ENCODE assay signal across 11 cellular contexts in the genomic region with DNA sequence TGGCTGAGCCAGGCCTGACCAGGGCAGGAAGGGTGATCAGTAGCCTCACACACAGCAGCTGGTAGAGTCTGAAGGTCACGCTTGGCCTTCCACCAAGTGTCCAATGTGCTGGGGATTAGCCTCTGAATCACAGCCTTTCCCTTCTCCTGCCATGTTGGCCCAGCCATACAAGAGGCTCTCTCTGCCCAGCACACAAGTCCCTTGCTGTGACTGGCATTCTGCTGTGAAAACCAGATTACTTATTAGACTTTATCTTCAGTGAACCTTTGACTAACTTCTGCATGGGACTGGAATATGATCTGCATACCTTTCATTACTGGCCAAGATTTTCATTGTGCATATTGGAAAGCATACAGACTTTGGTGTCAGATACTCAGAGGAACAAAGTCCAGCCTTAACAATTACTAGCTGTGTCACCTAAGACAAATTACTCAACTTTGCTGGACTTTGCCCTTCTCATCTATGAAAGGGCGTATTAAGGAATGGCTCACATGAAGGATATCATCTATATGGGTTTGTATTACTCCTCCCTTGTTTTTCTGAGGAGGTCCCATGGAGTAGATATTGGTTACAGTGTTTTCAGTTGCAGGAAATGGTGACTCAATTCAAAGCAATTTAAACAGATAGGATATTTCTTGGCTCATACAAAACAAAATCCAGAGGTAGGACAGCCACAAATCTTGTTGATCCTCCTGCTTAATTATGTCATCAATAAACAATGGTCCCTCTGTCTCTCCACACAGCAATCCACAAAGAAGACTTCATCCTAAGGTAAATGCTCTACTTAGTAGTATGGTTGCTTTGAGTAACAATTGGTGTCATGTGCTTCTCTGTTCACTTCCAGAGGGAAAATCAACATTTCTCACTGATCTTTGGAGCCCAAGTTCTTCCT.
A peak's percentile ranks its signal among the peaks of the same experiment; 100 is the strongest.
DNase-seq lines count a peak whose midpoint lies in the region; TF ChIP-seq lines count a peak whose summit lies in the region.
"Had no signal": no experiment of that assay in that cellular context is flagged by ENCODE, and none has a peak within 500 bp of the region (broad histone marks: within the 10 kb centered on the region; RNA-seq: fewer than 3 reads in every experiment).

No MANE protein-coding gene starts in this region.

- H3K4me1 ChIP-seq in mammary epithelial cell (ENCODE audit: insufficient read depth, low read length) (peaks cover 18% of the 10 kb centered on the region), tibial artery (no peaks in the 10 kb centered on the region), sigmoid colon (peaks cover 0 to 19% (median 10%) of the 10 kb centered on the region in 4 donors)
- H3K4me1 ChIP-seq: BLaER1 treated with 17β-estradiol and CSF1 and Interleukin-3, amounts not matched to agents 10 nM and 100 nM had no signal

- peak overlapping the region; percentile 41 for H3K4me2 ChIP-seq in mammary epithelial cell (ENCODE audit: insufficient read depth, low read depth, low read length)
- H3K4me2 ChIP-seq: BLaER1 treated with 17β-estradiol and CSF1 and Interleukin-3, amounts not matched to agents 10 nM and 100 nM had no signal

- TF ChIP-seq CTCF in mammary epithelial cell (conservative IDR thresholded peaks at IDR 0.05 in 1 of 2, IDR thresholded peaks at IDR 0.05 in 1 of 2; ENCODE audit: extremely low read depth in 1 of 2, insufficient read depth in 1 of 2, low read depth in 1 of 2, low read length in 2 of 2) (no peak), tibial artery (IDR thresholded peaks at IDR 0.05) (no peak), sigmoid colon (IDR thresholded peaks at IDR 0.05) (no peak)

- in situ Hi-C loops in ACHN (cut with HindIII; ENCODE audit: low pct_ligation_motif_present, low pct_unique_long_range_greater_than_20kb, low sequenced_read_pairs): no loop called here
- in situ Hi-C loops in mammary epithelial cell (cut with MboI; ENCODE audit: low sequenced_read_pairs in 2 of 2): no loop called here

- no peak overlapping the region for H3K4me3 ChIP-seq in mammary epithelial cell (replicated peaks in 1 of 3; ENCODE audit: insufficient read depth in 1 of 3, low read depth in 2 of 3, low read length in 3 of 3)
- no peak overlapping the region for H3K4me3 ChIP-seq in tibial artery
- H3K4me3 ChIP-seq in sigmoid colon: no peak overlapping the region
- H3K4me3 ChIP-seq: BLaER1 treated with 17β-estradiol and CSF1 and Interleukin-3, amounts not matched to agents 10 nM and 100 nM had no signal

- CTCF ChIA-PET in mammary epithelial cell (lab: Charles Lee; ENCODE audit: low non-redundant PET): no interaction called here

- H3K9me3 ChIP-seq in mammary epithelial cell (replicated peaks; ENCODE audit: insufficient read depth, low read length) (no peaks in the 10 kb centered on the region), tibial artery (no peaks in the 10 kb centered on the region), sigmoid colon (no peaks in the 10 kb centered on the region)
- H3K9me3 ChIP-seq: BLaER1 treated with 17β-estradiol and CSF1 and Interleukin-3, amounts not matched to agents 10 nM and 100 nM had no signal

- no peaks in the 10 kb centered on the region for H3K79me2 ChIP-seq in mammary epithelial cell (ENCODE audit: insufficient read depth, low read length)

- BruUV-seq in mammary epithelial cell (replicated peaks; lab: Mats Ljungman, UMichigan): no TSS peak

- H3K27ac ChIP-seq in mammary epithelial cell (ENCODE audit: insufficient read depth, low read depth, low read length) (peak overlapping the region; percentile 8), tibial artery (no peak overlapping the region), sigmoid colon (no peak overlapping the region)
- H3K27ac ChIP-seq: BLaER1 treated with 17β-estradiol and CSF1 and Interleukin-3, amounts not matched to agents 10 nM and 100 nM had no signal

- dilution Hi-C loops in mammary epithelial cell (cut with HindIII; ENCODE audit: low sequenced_read_pairs): no loop called here

- TF ChIP-seq POLR2A in sigmoid colon (IDR thresholded peaks at IDR 0.05): no peak

- H3K36me3 ChIP-seq in mammary epithelial cell (ENCODE audit: insufficient read depth, low read length) (no peaks in the 10 kb centered on the region), tibial artery (no peaks in the 10 kb centered on the region), sigmoid colon (no peaks in the 10 kb centered on the region)
- H3K36me3 ChIP-seq: BLaER1 treated with 17β-estradiol and CSF1 and Interleukin-3, amounts not matched to agents 10 nM and 100 nM had no signal

- no peak overlapping the region for H2AFZ ChIP-seq in mammary epithelial cell (ENCODE audit: low read depth, low read length)

- DNase-seq in ACHN: peak; percentile 77
- DNase-seq in HuH-7 (ENCODE audit: low spot score): peak; percentile 40
- peak; percentile 5 for DNase-seq in mammary epithelial cell
- peak; percentile 93 for DNase-seq in kidney tubule cell (ENCODE audit: low spot score)
- DNase-seq in tibial artery: no peak
- no peak for DNase-seq in sigmoid colon
- DNase-seq in NCI-H748 treated with DMSO at 0.1 percent for 48 hours (lab: John Stamatoyannopoulos, UW): no peak
- DNase-seq in NCI-H1436 treated with DMSO at 0.1 percent for 48 hours (lab: John Stamatoyannopoulos, UW): no peak
- DNase-seq: islet precursor cell, NCI-H1048 had no signal

- no peaks in the 10 kb centered on the region for H3K27me3 ChIP-seq in mammary epithelial cell (ENCODE audit: insufficient read depth, low read length)
- H3K27me3 ChIP-seq in tibial artery: no peaks in the 10 kb centered on the region
- H3K27me3 ChIP-seq in sigmoid colon: no peaks in the 10 kb centered on the region
- H3K27me3 ChIP-seq: BLaER1 treated with 17β-estradiol and CSF1 and Interleukin-3, amounts not matched to agents 10 nM and 100 nM had no signal

- WGBS in mammary epithelial cell (ENCODE audit: low coverage, missing lambda C conversion rate): 75% methylated on average over 2 of the region's 2 CpGs
- WGBS in sigmoid colon, 2 donors: 22 to 74% methylated on average over 2 of the region's 2 CpGs

- H3K9ac ChIP-seq in mammary epithelial cell (ENCODE audit: insufficient read depth, low read length): no peak overlapping the region
- H3K9ac ChIP-seq: BLaER1 treated with 17β-estradiol and CSF1 and Interleukin-3, amounts not matched to agents 10 nM and 100 nM had no signal

- H4K20me1 ChIP-seq in mammary epithelial cell (ENCODE audit: insufficient read depth, low read length): no peaks in the 10 kb centered on the region
- H4K20me1 ChIP-seq: BLaER1 treated with 17β-estradiol and CSF1 and Interleukin-3, amounts not matched to agents 10 nM and 100 nM had no signal

- intact Hi-C loops in mammary epithelial cell (cut with micrococcal nuclease) (no loop called here), tibial artery (cut with DNase I; ENCODE audit: low total_unique reads) (no loop called here), sigmoid colon (cut with DNase I) (no loop called here)

- no peak for TF ChIP-seq EP300 in sigmoid colon (IDR thresholded peaks at IDR 0.05)

Comparison
In these comparisons a context has a peak if more than half of its experiments do, and no peak if none do; other contexts are left out.
1. DNase-seq: peak in ACHN (single experiment), HuH-7 (single experiment), mammary epithelial cell (single experiment) and kidney tubule cell (single experiment); none in tibial artery (0 of 2), sigmoid colon (single experiment), NCI-H748 treated with DMSO at 0.1 percent for 48 hours (single experiment) and NCI-H1436 treated with DMSO at 0.1 percent for 48 hours (single experiment).